Comparison of ENCODE assay signal across 2 cellular contexts in the genomic region with DNA sequence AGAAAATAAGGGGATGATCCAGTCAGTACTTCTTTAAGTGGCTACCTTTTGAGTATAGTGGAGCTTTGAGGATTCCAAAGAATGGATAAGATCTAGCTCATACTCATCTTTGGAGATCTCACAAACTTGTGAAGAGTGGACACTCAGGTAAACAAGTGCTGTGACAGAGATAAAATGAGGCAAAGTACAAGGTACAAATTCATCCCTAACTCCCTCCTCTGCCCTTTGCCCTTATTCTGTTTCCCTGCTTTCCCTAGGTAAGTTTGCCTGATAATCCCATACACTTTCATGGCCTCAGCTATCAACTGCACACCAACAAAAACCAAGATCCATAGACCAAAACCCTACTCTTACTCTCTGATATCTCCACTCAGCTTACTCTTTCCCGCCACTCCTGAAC.
A peak's percentile ranks its signal among the peaks of the same experiment; 100 is the strongest.
TF ChIP-seq lines count a peak whose summit lies in the region.

No MANE protein-coding gene starts in this region.

TF ChIP-seq in liver, 16 proteins besides CTCF, POLR2A, EP300 and RAD21 (continued from another document):
- TF ChIP-seq, protein P1, sequence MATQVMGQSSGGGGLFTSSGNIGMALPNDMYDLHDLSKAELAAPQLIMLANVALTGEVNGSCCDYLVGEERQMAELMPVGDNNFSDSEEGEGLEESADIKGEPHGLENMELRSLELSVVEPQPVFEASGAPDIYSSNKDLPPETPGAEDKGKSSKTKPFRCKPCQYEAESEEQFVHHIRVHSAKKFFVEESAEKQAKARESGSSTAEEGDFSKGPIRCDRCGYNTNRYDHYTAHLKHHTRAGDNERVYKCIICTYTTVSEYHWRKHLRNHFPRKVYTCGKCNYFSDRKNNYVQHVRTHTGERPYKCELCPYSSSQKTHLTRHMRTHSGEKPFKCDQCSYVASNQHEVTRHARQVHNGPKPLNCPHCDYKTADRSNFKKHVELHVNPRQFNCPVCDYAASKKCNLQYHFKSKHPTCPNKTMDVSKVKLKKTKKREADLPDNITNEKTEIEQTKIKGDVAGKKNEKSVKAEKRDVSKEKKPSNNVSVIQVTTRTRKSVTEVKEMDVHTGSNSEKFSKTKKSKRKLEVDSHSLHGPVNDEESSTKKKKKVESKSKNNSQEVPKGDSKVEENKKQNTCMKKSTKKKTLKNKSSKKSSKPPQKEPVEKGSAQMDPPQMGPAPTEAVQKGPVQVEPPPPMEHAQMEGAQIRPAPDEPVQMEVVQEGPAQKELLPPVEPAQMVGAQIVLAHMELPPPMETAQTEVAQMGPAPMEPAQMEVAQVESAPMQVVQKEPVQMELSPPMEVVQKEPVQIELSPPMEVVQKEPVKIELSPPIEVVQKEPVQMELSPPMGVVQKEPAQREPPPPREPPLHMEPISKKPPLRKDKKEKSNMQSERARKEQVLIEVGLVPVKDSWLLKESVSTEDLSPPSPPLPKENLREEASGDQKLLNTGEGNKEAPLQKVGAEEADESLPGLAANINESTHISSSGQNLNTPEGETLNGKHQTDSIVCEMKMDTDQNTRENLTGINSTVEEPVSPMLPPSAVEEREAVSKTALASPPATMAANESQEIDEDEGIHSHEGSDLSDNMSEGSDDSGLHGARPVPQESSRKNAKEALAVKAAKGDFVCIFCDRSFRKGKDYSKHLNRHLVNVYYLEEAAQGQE (IDR thresholded peaks at IDR 0.05), result peak; percentile 85
- TF ChIP-seq FOXA1 (IDR thresholded peaks at IDR 0.05), result peak; percentile 77
- peak; percentile 89 to 93 for TF ChIP-seq RXRA (IDR thresholded peaks at IDR 0.05)
- peak in 1 of 2 donors; percentile 28 for TF ChIP-seq GABPA (IDR thresholded peaks at IDR 0.05 in 1 of 2, conservative IDR thresholded peaks at IDR 0.05 in 1 of 2)
- TF ChIP-seq, protein P2, sequence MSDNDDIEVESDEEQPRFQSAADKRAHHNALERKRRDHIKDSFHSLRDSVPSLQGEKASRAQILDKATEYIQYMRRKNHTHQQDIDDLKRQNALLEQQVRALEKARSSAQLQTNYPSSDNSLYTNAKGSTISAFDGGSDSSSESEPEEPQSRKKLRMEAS (IDR thresholded peaks at IDR 0.05), result peak; percentile 22
- TF ChIP-seq, protein P3, sequence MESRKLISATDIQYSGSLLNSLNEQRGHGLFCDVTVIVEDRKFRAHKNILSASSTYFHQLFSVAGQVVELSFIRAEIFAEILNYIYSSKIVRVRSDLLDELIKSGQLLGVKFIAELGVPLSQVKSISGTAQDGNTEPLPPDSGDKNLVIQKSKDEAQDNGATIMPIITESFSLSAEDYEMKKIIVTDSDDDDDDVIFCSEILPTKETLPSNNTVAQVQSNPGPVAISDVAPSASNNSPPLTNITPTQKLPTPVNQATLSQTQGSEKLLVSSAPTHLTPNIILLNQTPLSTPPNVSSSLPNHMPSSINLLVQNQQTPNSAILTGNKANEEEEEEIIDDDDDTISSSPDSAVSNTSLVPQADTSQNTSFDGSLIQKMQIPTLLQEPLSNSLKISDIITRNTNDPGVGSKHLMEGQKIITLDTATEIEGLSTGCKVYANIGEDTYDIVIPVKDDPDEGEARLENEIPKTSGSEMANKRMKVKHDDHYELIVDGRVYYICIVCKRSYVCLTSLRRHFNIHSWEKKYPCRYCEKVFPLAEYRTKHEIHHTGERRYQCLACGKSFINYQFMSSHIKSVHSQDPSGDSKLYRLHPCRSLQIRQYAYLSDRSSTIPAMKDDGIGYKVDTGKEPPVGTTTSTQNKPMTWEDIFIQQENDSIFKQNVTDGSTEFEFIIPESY (IDR thresholded peaks at IDR 0.05), result peak; percentile 64

TF ChIP-seq in WTC11, 78 proteins besides CTCF, POLR2A, EP300 and RAD21 (continued from another document):
- TF ChIP-seq, protein P4, sequence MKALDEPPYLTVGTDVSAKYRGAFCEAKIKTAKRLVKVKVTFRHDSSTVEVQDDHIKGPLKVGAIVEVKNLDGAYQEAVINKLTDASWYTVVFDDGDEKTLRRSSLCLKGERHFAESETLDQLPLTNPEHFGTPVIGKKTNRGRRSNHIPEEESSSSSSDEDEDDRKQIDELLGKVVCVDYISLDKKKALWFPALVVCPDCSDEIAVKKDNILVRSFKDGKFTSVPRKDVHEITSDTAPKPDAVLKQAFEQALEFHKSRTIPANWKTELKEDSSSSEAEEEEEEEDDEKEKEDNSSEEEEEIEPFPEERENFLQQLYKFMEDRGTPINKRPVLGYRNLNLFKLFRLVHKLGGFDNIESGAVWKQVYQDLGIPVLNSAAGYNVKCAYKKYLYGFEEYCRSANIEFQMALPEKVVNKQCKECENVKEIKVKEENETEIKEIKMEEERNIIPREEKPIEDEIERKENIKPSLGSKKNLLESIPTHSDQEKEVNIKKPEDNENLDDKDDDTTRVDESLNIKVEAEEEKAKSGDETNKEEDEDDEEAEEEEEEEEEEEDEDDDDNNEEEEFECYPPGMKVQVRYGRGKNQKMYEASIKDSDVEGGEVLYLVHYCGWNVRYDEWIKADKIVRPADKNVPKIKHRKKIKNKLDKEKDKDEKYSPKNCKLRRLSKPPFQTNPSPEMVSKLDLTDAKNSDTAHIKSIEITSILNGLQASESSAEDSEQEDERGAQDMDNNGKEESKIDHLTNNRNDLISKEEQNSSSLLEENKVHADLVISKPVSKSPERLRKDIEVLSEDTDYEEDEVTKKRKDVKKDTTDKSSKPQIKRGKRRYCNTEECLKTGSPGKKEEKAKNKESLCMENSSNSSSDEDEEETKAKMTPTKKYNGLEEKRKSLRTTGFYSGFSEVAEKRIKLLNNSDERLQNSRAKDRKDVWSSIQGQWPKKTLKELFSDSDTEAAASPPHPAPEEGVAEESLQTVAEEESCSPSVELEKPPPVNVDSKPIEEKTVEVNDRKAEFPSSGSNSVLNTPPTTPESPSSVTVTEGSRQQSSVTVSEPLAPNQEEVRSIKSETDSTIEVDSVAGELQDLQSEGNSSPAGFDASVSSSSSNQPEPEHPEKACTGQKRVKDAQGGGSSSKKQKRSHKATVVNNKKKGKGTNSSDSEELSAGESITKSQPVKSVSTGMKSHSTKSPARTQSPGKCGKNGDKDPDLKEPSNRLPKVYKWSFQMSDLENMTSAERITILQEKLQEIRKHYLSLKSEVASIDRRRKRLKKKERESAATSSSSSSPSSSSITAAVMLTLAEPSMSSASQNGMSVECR (CRISPR knock-in tag; IDR thresholded peaks at IDR 0.05; ENCODE audit: borderline replicate concordance), result no peak
- TF ChIP-seq NFYB (CRISPR knock-in tag; conservative IDR thresholded peaks at IDR 0.05; ENCODE audit: low read depth) (no peak), SMAD3 (CRISPR knock-in tag; IDR thresholded peaks at IDR 0.05; ENCODE audit: borderline replicate concordance) (no peak), ZNF263 (CRISPR knock-in tag; IDR thresholded peaks at IDR 0.05; ENCODE audit: low read depth) (no peak)
- TF ChIP-seq, protein P5, sequence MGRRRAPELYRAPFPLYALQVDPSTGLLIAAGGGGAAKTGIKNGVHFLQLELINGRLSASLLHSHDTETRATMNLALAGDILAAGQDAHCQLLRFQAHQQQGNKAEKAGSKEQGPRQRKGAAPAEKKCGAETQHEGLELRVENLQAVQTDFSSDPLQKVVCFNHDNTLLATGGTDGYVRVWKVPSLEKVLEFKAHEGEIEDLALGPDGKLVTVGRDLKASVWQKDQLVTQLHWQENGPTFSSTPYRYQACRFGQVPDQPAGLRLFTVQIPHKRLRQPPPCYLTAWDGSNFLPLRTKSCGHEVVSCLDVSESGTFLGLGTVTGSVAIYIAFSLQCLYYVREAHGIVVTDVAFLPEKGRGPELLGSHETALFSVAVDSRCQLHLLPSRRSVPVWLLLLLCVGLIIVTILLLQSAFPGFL (CRISPR knock-in tag; IDR thresholded peaks at IDR 0.05; ENCODE audit: borderline replicate concordance), result no peak
